In the genomic region with DNA sequence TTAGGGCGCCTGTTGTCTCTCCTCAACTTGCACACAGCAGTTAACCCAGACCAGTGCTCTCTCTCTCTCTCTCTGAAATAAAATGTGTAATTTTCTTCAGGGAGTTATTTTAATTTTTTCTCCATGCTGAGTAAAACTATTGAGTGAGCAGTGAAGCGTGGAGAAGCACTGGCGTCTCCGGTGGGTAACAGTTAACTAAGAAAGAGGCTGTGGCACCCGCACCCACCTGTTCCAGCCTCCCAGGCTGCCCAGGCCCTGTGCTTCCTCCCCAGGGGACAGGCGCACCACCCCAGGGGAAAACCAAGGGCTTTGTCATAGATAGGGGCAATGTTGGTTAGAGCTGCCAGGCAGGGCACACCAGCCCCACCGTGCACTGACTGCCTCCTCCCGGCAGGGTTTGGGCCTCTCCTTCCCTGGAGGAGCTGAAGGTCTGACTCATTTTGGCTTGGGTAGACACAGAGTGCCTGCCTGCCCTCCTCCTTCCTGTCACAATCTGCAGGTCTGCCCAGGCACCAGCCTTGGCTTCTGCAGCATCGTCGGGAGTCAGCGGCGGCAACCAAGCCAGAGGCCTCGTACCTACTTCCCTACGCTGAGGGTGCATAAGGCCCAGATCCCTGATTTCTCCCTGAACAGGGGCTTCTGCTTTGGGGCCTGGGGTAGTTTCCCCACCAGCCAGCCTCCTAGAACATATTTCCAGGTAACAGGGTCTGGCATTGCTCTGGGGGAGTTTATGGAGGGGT, we compare ENCODE assay signal across 10 cellular contexts. TPM values are rescaled to one million over a fixed set of nuclear protein-coding genes. Genes with fewer than 3 reads are reported as not detected.
DNase-seq lines count a peak whose midpoint lies in the region; ATAC-seq and TF ChIP-seq lines count a peak whose summit lies in the region.
"Had no signal": no experiment of that assay in that cellular context is flagged by ENCODE, and none has a peak within 500 bp of the region (broad histone marks: within the 10 kb centered on the region; RNA-seq: fewer than 3 reads in every experiment).

No MANE protein-coding gene starts in this region.

- peaks cover 28% of the 10 kb centered on the region for H3K36me3 Mint-ChIP-seq in nephron progenitor cell (ENCODE audit: low read depth)
- peaks cover 5 to 12% of the 10 kb centered on the region in 2 donors for H3K36me3 Mint-ChIP-seq in CD14-positive monocyte
- H3K36me3 Mint-ChIP-seq: IgD-negative memory B cell had no signal

- intact Hi-C loops in CD14-positive monocyte (cut with micrococcal nuclease) = loop anchor here in 1 of 2 donors (10.0 kb wide), 1 partner anchor 62 kb away; a partner anchor contains a TSS

- no peak for TF ChIP-seq CTCF in nephron progenitor cell (IDR thresholded peaks at IDR 0.05)
- no peak for TF ChIP-seq CTCF in CD14-positive monocyte (IDR thresholded peaks at IDR 0.05)

- H3K4me1 Mint-ChIP-seq in nephron progenitor cell (peaks cover 88% of the 10 kb centered on the region), CD14-positive monocyte (peaks cover 6% of the 10 kb centered on the region)

- peak overlapping the region; percentile 95 for H3K4me3 Mint-ChIP-seq in nephron progenitor cell
- peak overlapping the region in 1 of 2 donors; percentile 80 for H3K4me3 Mint-ChIP-seq in CD14-positive monocyte
- H3K4me3 Mint-ChIP-seq: IgD-negative memory B cell had no signal

- peak; percentile 64 for DNase-seq in ELF-1 (ENCODE audit: low read depth, low spot score)
- DNase-seq in SW480 (ENCODE audit: low spot score) = peak; percentile 36
- peak; percentile 34 for DNase-seq in nephron progenitor cell
- DNase-seq in CD14-positive monocyte (ENCODE audit: low spot score) = no peak
- DNase-seq in T-helper 1 cell = no peak
- no peak for DNase-seq in globus pallidus (ENCODE audit: low spot score)
- no peak for DNase-seq in SW 1271 (lab: John Stamatoyannopoulos, UW)
- DNase-seq: stomach had no signal

- peak overlapping the region; percentile 99 for H3K27ac Mint-ChIP-seq in nephron progenitor cell
- no peak overlapping the region for H3K27ac Mint-ChIP-seq in CD14-positive monocyte

- H3K9me3 Mint-ChIP-seq in nephron progenitor cell = no peaks in the 10 kb centered on the region
- H3K9me3 Mint-ChIP-seq in CD14-positive monocyte = peaks cover 6 to 46% (median 24%) of the 10 kb centered on the region in 7 donors

- H3K27me3 Mint-ChIP-seq in nephron progenitor cell (ENCODE audit: low read depth, poor library complexity) (peaks cover 7% of the 10 kb centered on the region), CD14-positive monocyte (ENCODE audit: low read depth in 3 of 3) (peaks cover 91 to 98% (median 93%) of the 10 kb centered on the region in 3 donors)

- peak; percentile 49 for ATAC-seq in HG02759 (IDR thresholded peaks at IDR 0.05; ENCODE audit: unreplicated experiment)

RNA-seq across cellular contexts. Expression of a gene that starts 3.9 kb away (rescaled TPM):
- not detected for polyA plus RNA-seq in CD14-positive monocyte
- polyA plus RNA-seq: IgD-negative memory B cell had no signal

RNA-seq across cellular contexts. Expression of a gene that starts 8.6 kb away (rescaled TPM):
- polyA plus RNA-seq in CD14-positive monocyte = not detected
- polyA plus RNA-seq: IgD-negative memory B cell had no signal

RNA-seq across cellular contexts. Expression of a gene that starts 16.8 kb away (rescaled TPM):
- polyA plus RNA-seq in CD14-positive monocyte = not detected

RNA-seq across cellular contexts. Expression of a gene that starts 28.0 kb away (rescaled TPM):
- polyA plus RNA-seq in CD14-positive monocyte = not detected
- polyA plus RNA-seq: IgD-negative memory B cell had no signal

RNA-seq across cellular contexts. Expression of a gene that starts 36.8 kb away (rescaled TPM):
- not detected for polyA plus RNA-seq in CD14-positive monocyte
- polyA plus RNA-seq: IgD-negative memory B cell had no signal

Comparison
In these comparisons a context has a peak if more than half of its experiments do, and no peak if none do; other contexts are left out.
1. DNase-seq: peak in ELF-1 (single experiment), SW480 (single experiment) and nephron progenitor cell (single experiment); none in CD14-positive monocyte (single experiment), T-helper 1 cell (0 of 5), globus pallidus (single experiment) and SW 1271 (0 of 2).